Comparison of ENCODE assay signal across 8 cellular contexts in the genomic region with DNA sequence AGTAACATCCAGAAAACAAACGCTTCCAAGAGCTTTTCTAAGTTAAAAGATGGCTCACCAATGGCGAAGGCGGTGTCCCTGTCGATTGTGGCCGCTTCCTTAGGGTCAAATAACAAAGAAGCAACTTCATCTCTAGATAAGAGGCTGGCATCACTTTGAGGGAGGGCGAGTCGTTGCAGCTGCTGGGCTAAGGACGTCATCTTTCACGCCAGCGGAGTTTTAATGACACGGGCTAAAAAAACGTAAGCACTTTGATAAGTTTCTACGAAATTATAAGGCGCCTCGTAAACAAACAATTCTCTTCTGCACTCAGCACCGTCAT. TPM values are rescaled to one million over a fixed set of nuclear protein-coding genes. Genes with fewer than 3 reads are reported as not detected.
DNase-seq lines count a peak whose midpoint lies in the region; ATAC-seq and TF ChIP-seq lines count a peak whose summit lies in the region.

No MANE protein-coding gene starts in this region.

- no peaks in the 10 kb centered on the region for H3K9me3 Mint-ChIP-seq in activated CD4-positive, alpha-beta T cell treated with anti-CD3 and anti-CD28 coated beads, Interleukin-2, amount 10 ng/mL, durations not matched to agents 24 days and 14 days
- H3K9me3 Mint-ChIP-seq in glutamatergic neuron (ENCODE audit: unreplicated experiment): no peaks in the 10 kb centered on the region

- TF ChIP-seq CTCF in WI38 (IDR thresholded peaks at IDR 0.05; ENCODE audit: low read depth, low read length) (no peak), glutamatergic neuron (IDR thresholded peaks at IDR 0.05; ENCODE audit: partially characterized antibody, unreplicated experiment) (no peak)

- peak overlapping the region; percentile 89 for H3K4me3 Mint-ChIP-seq in activated CD4-positive, alpha-beta T cell treated with anti-CD3 and anti-CD28 coated beads, Interleukin-2, amount 10 ng/mL, durations not matched to agents 24 days and 14 days
- H3K4me3 Mint-ChIP-seq in glutamatergic neuron (ENCODE audit: unreplicated experiment): peak overlapping the region; percentile 95

- H3K27ac Mint-ChIP-seq in activated CD4-positive, alpha-beta T cell treated with anti-CD3 and anti-CD28 coated beads, Interleukin-2, amount 10 ng/mL, durations not matched to agents 24 days and 14 days: peak overlapping the region; percentile 94
- H3K27ac Mint-ChIP-seq in glutamatergic neuron (ENCODE audit: unreplicated experiment): peak overlapping the region; percentile 34

- no peak for DNase-seq in activated CD4-positive, alpha-beta T cell treated with anti-CD3 and anti-CD28 coated beads, Interleukin-2, amount 10 ng/mL, durations not matched to agents 24 days and 14 days
- no peak for DNase-seq in activated CD4-positive, alpha-beta T cell treated with anti-CD3 and anti-CD28 coated beads, Interleukin-2, amount 50 U/mL, for 4 hours
- DNase-seq in glutamatergic neuron (no peak), skeletal muscle cell (ENCODE audit: low read depth) (no peak), G401 (ENCODE audit: low spot score) (no peak)

- H3K36me3 Mint-ChIP-seq in activated CD4-positive, alpha-beta T cell treated with anti-CD3 and anti-CD28 coated beads, Interleukin-2, amount 10 ng/mL, durations not matched to agents 24 days and 14 days (ENCODE audit: low read depth): peaks cover 39% of the 10 kb centered on the region
- H3K36me3 Mint-ChIP-seq in glutamatergic neuron (ENCODE audit: unreplicated experiment): no peaks in the 10 kb centered on the region

- in situ Hi-C loops in G401 (cut with HindIII; ENCODE audit: low sequenced_read_pairs): no loop called here

- H3K27me3 Mint-ChIP-seq in activated CD4-positive, alpha-beta T cell treated with anti-CD3 and anti-CD28 coated beads, Interleukin-2, amount 10 ng/mL, durations not matched to agents 24 days and 14 days: peaks cover 14% of the 10 kb centered on the region
- no peaks in the 10 kb centered on the region for H3K27me3 Mint-ChIP-seq in glutamatergic neuron (ENCODE audit: unreplicated experiment)

- H3K4me1 Mint-ChIP-seq in activated CD4-positive, alpha-beta T cell treated with anti-CD3 and anti-CD28 coated beads, Interleukin-2, amount 10 ng/mL, durations not matched to agents 24 days and 14 days: peaks cover 24% of the 10 kb centered on the region
- peaks cover 5% of the 10 kb centered on the region for H3K4me1 Mint-ChIP-seq in glutamatergic neuron (ENCODE audit: low read depth, unreplicated experiment)

- peak overlapping the region; percentile 94 for H3K4me3 ChIP-seq in WI38 (ENCODE audit: low read depth, low read length)
- H3K4me3 ChIP-seq in skeletal muscle cell (ENCODE audit: low read depth, low read length): peak overlapping the region; percentile 97

- ATAC-seq in HG02981 (IDR thresholded peaks at IDR 0.05; ENCODE audit: unreplicated experiment) (peak; percentile 22), HG03378 (IDR thresholded peaks at IDR 0.05; ENCODE audit: unreplicated experiment) (no peak)

- intact Hi-C loops in activated CD4-positive, alpha-beta T cell treated with anti-CD3 and anti-CD28 coated beads, Interleukin-2, amount 10 ng/mL, durations not matched to agents 24 days and 14 days (cut with micrococcal nuclease): loop anchor here (1.0 to 5.0 kb wide), 4 partner anchors 80 to 322 kb away; partner anchors contain the start of gene ERO1B

RNA-seq across cellular contexts. Expression of gene HEATR1, which starts 0.5 kb away (rescaled TPM):
- total RNA-seq in activated CD4-positive, alpha-beta T cell treated with anti-CD3 and anti-CD28 coated beads, Interleukin-2, amount 10 ng/mL, durations not matched to agents 24 days and 14 days: 83.0 and 91.8 TPM in 2 replicates
- total RNA-seq in glutamatergic neuron (ENCODE audit: unreplicated experiment): 31.7 TPM
- 17.0 and 17.6 TPM in 2 replicates for total RNA-seq in G401 (2014; rRNA removed; shearing (Covaris generic))
